ENCODE assay signal across 1 cellular context in genomic region chr6:167671977-167672687, GRCh38.
A peak's percentile ranks its signal among the peaks of the same experiment; 100 is the strongest.
TF ChIP-seq lines count a peak whose summit lies in the region.

No MANE protein-coding gene starts in this region.

TF ChIP-seq in HepG2, 621 proteins besides CTCF, POLR2A, EP300 and RAD21 (continued from another document and continues in another):
- TF ChIP-seq ZBTB37 (CRISPR knock-in tag; IDR thresholded peaks at IDR 0.05): no peak
- TF ChIP-seq TBL1XR1 (IDR thresholded peaks at IDR 0.05; ENCODE audit: borderline replicate concordance, low read length, partially characterized antibody): no peak
- TF ChIP-seq ZNF329 (CRISPR knock-in tag; IDR thresholded peaks at IDR 0.05; ENCODE audit: low read depth): no peak
- TF ChIP-seq ZNF138 (CRISPR knock-in tag; IDR thresholded peaks at IDR 0.05; ENCODE audit: low read depth): no peak; the same call in 1 of the 2 replicates
- TF ChIP-seq PCBP1 (IDR thresholded peaks at IDR 0.05; ENCODE audit: borderline replicate concordance, low read depth, low read length): no peak
- TF ChIP-seq TRIM24 (CRISPR knock-in tag; IDR thresholded peaks at IDR 0.05): no peak
- no peak for TF ChIP-seq HMGA1 (CRISPR knock-in tag; conservative IDR thresholded peaks at IDR 0.05)
- TF ChIP-seq HMG20B (CRISPR knock-in tag; conservative IDR thresholded peaks at IDR 0.05): no peak
- TF ChIP-seq ZNF687 (CRISPR knock-in tag; IDR thresholded peaks at IDR 0.05): peak; percentile 82
- TF ChIP-seq ZNF777 (CRISPR knock-in tag; IDR thresholded peaks at IDR 0.05): no peak
- no peak for TF ChIP-seq GLMP (CRISPR knock-in tag; IDR thresholded peaks at IDR 0.05; ENCODE audit: borderline replicate concordance)
- TF ChIP-seq NFYB (CRISPR knock-in tag; IDR thresholded peaks at IDR 0.05): no peak
- TF ChIP-seq ZBTB40 (IDR thresholded peaks at IDR 0.05): no peak
- TF ChIP-seq ZBTB40 (CRISPR knock-in tag; IDR thresholded peaks at IDR 0.05): no peak
- TF ChIP-seq ZNF558 (CRISPR knock-in tag; IDR thresholded peaks at IDR 0.05; ENCODE audit: borderline replicate concordance): no peak
- TF ChIP-seq ZNF446 (CRISPR knock-in tag; IDR thresholded peaks at IDR 0.05): no peak
- TF ChIP-seq THAP7 (CRISPR knock-in tag; IDR thresholded peaks at IDR 0.05): no peak
- TF ChIP-seq FOXM1 (CRISPR knock-in tag; IDR thresholded peaks at IDR 0.05): no peak
- TF ChIP-seq ATF3 (CRISPR knock-in tag; IDR thresholded peaks at IDR 0.05): no peak
- TF ChIP-seq ZSCAN20 (CRISPR knock-in tag; IDR thresholded peaks at IDR 0.05; ENCODE audit: borderline replicate concordance): no peak
- TF ChIP-seq MTERF4 (CRISPR knock-in tag; IDR thresholded peaks at IDR 0.05): no peak
- TF ChIP-seq SCMH1 (CRISPR knock-in tag; IDR thresholded peaks at IDR 0.05; ENCODE audit: borderline replicate concordance): no peak
- TF ChIP-seq ZNF782 (CRISPR knock-in tag; IDR thresholded peaks at IDR 0.05; ENCODE audit: borderline replicate concordance): no peak
- TF ChIP-seq ZNF839 (CRISPR knock-in tag; IDR thresholded peaks at IDR 0.05; ENCODE audit: borderline replicate concordance): 0 out of 2 replicates have a peak, but pooled peaks have one; percentile 85
- no peak for TF ChIP-seq ZNF180 (CRISPR knock-in tag; IDR thresholded peaks at IDR 0.05; ENCODE audit: borderline replicate concordance, low read depth)
- 0 out of 2 replicates have a peak, but pooled peaks have one; percentile 68 for TF ChIP-seq ZNF619 (CRISPR knock-in tag; IDR thresholded peaks at IDR 0.05)
- TF ChIP-seq HMGXB4 (CRISPR knock-in tag; IDR thresholded peaks at IDR 0.05; ENCODE audit: borderline replicate concordance in 1 of 2, low read depth in 1 of 2): no peak
- TF ChIP-seq ZNF343 (CRISPR knock-in tag; IDR thresholded peaks at IDR 0.05): 0 out of 2 replicates have a peak, but pooled peaks have one; percentile 19
- no peak for TF ChIP-seq MLXIP (CRISPR knock-in tag; IDR thresholded peaks at IDR 0.05; ENCODE audit: borderline replicate concordance)
- TF ChIP-seq ZNF674 (CRISPR knock-in tag; IDR thresholded peaks at IDR 0.05; ENCODE audit: low read depth): no peak
- TF ChIP-seq JDP2 (CRISPR knock-in tag; IDR thresholded peaks at IDR 0.05; ENCODE audit: borderline replicate concordance): no peak
- TF ChIP-seq SP2 (CRISPR knock-in tag; IDR thresholded peaks at IDR 0.05): no peak; the same call in 1 of the 2 replicates
- no peak for TF ChIP-seq TOPORS (CRISPR knock-in tag; IDR thresholded peaks at IDR 0.05)
